9 cellular contexts compared by ENCODE assay signal in the genomic region with DNA sequence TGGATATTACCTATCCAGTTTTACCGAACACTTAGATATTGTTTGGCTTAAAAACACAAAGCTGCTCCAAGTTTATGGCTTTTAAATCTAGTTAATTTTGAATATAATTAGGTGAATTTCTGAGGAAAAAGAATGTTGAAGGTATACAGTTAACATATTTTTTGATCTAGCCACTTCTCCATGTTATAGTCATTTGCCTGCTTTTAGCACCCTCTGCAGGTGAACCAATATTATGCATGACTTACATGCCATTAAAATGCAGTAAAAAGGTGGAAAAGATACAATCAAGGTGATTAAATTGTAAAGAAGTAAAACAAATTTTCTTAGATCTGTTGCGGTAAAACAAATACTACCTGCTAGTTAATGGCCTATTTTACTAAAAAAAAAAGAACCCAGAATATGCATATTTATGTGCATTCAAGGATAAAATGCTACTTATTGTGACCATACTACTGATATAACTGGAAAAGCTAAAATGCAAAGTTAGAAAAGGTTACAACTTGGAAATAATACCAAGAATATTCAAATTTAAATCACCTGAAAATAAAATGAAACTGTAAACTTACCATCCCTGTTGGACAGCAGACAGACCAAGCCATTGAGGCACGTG.
DNase-seq lines count a peak whose midpoint lies in the region; ATAC-seq and TF ChIP-seq lines count a peak whose summit lies in the region.
"Had no signal": no experiment of that assay in that cellular context is flagged by ENCODE, and none has a peak within 500 bp of the region (broad histone marks: within the 10 kb centered on the region; RNA-seq: fewer than 3 reads in every experiment).

No MANE protein-coding gene starts in this region.

- H2AFZ ChIP-seq in IMR-90 (replicated peaks; ENCODE audit: low read length, poor library complexity), result no peak overlapping the region

- peak; percentile 58 for TF ChIP-seq CTCF in IMR-90 (conservative IDR thresholded peaks at IDR 0.05; ENCODE audit: low read depth, low read length)
- peak; percentile 51 for TF ChIP-seq CTCF in RWPE1 (conservative IDR thresholded peaks at IDR 0.05; ENCODE audit: low read depth)

- no TSS peak for BruUV-seq in IMR-90 (replicated peaks; lab: Mats Ljungman, UMichigan)

- CTCF ChIA-PET in IMR-90 (lab: Yijun Ruan, JAX), result interaction anchor here (0.6 to 0.7 kb wide), 2 partner anchors 406 to 516 kb away, joined by 3 to 4 read pairs; no protein-coding TSS in a partner anchor
- CTCF ChIA-PET in RWPE1 (lab: Yijun Ruan, JAX), result interaction anchor here (0.6 to 1.1 kb wide), 3 partner anchors 10 to 110 kb away, joined by 3 read pairs; no protein-coding TSS in a partner anchor

- H4K5ac ChIP-seq in IMR-90 (ENCODE audit: low read depth, low read length), result no peak overlapping the region

- H3K36me3 ChIP-seq in IMR-90 (ENCODE audit: control insufficient read depth, insufficient read depth, low read length), result peaks cover 10% of the 10 kb centered on the region

- no peak overlapping the region for H3K4me3 ChIP-seq in IMR-90 (ENCODE audit: insufficient read depth, low read depth, low read length)

- H3K56ac ChIP-seq in IMR-90 (ENCODE audit: extremely low read depth, insufficient read depth, low read length), result no peak overlapping the region

- no peak overlapping the region for H4K8ac ChIP-seq in IMR-90 (ENCODE audit: low read depth in 2 of 2, low read length in 2 of 2)

- in situ Hi-C loops in IMR-90 (cut with MboI; ENCODE audit: low sequenced_read_pairs), result no loop called here

- H3K79me1 ChIP-seq in IMR-90 (ENCODE audit: low read depth in 1 of 2, low read length in 2 of 2), result peaks cover 0 to 4% of the 10 kb centered on the region in 2 experiments; a peak in 2 of 4 replicates

- no peak overlapping the region for H2AK5ac ChIP-seq in IMR-90 (ENCODE audit: low read depth, low read length)

- H3K9ac ChIP-seq in IMR-90 (ENCODE audit: low read depth, low read length), result no peak overlapping the region

- no peaks in the 10 kb centered on the region for H3K27me3 ChIP-seq in IMR-90 (ENCODE audit: control insufficient read depth, insufficient read depth, low read length)

- H2BK15ac ChIP-seq in IMR-90 (ENCODE audit: low read depth, low read length), result no peak overlapping the region

- no peak for TF ChIP-seq POLR2A in IMR-90 (IDR thresholded peaks at IDR 0.05; ENCODE audit: low read depth, low read length)

- H3K9me3 ChIP-seq in IMR-90 (ENCODE audit: control insufficient read depth, insufficient read depth, low read length), result no peaks in the 10 kb centered on the region

- H3K14ac ChIP-seq in IMR-90 (replicated peaks; ENCODE audit: low read depth, low read length), result no peak overlapping the region

- no peak overlapping the region for H2BK5ac ChIP-seq in IMR-90 (ENCODE audit: low read depth, low read length, poor library complexity, severe bottlenecking)

- H3K9me1 ChIP-seq in IMR-90 (ENCODE audit: insufficient read depth, low read length), result no peaks in the 10 kb centered on the region

- no peaks in the 10 kb centered on the region for H4K20me1 ChIP-seq in IMR-90 (ENCODE audit: insufficient read depth, low read length)

- no peak overlapping the region for H3K23ac ChIP-seq in IMR-90 (ENCODE audit: low read depth, low read length)

- DNase-seq in Daoy (ENCODE audit: low read depth), result peak; percentile 27
- peak; percentile 44 for DNase-seq in IMR-90
- DNase-seq in RWPE1 (ENCODE audit: low spot score), result peak; percentile 4
- DNase-seq in glomerular endothelial cell (ENCODE audit: extremely low read depth, low read depth, low spot score), result peak; percentile 7
- peak; percentile 63 for DNase-seq in superior temporal gyrus (ENCODE audit: extremely low spot score)
- no peak for DNase-seq in mucosa of gallbladder (ENCODE audit: low spot score)
- DNase-seq: activated B cell treated with CpG ODN at 0.5 μM for 24 hours had no signal

- no peak overlapping the region for H2BK120ac ChIP-seq in IMR-90 (ENCODE audit: low read depth, low read length)

- H3K18ac ChIP-seq in IMR-90 (ENCODE audit: low read depth, low read length), result no peak overlapping the region

- no peak overlapping the region for H3K4ac ChIP-seq in IMR-90 (ENCODE audit: low read depth, low read length)

- H3K27ac ChIP-seq in IMR-90 (ENCODE audit: insufficient read depth, low read length), result no peak overlapping the region
- no peak overlapping the region for H3K27ac ChIP-seq in RWPE1

- dilution Hi-C loops in IMR-90 (cut with HindIII; ENCODE audit: low sequenced_read_pairs, unreplicated experiment), result no loop called here

- ATAC-seq in IMR-90 (ENCODE audit: low read depth) (no peak), GM21381 (IDR thresholded peaks at IDR 0.05; ENCODE audit: unreplicated experiment) (no peak), GM21825 (IDR thresholded peaks at IDR 0.05; ENCODE audit: unreplicated experiment) (no peak)

- intact Hi-C loops in IMR-90 (cut with micrococcal nuclease), result loop anchor here (2.0 kb wide), 1 partner anchor 600 kb away; no protein-coding TSS in a partner anchor

- POLR2A ChIA-PET in IMR-90 (lab: Charles Lee; ENCODE audit: unreplicated experiment) (no interaction called here), RWPE1 (lab: Yijun Ruan, JAX; ENCODE audit: low non-redundant PET) (no interaction called here)

- H2BK20ac ChIP-seq in IMR-90 (ENCODE audit: low read depth, low read length), result no peak overlapping the region

- H3K4me2 ChIP-seq in IMR-90 (ENCODE audit: low read depth, low read length), result no peak overlapping the region

- no peak overlapping the region for H2AK9ac ChIP-seq in IMR-90 (replicated peaks; ENCODE audit: low read depth, low read length, poor library complexity)

- no peaks in the 10 kb centered on the region for H3K4me1 ChIP-seq in IMR-90 (ENCODE audit: control insufficient read depth, insufficient read depth, low read length)

- H4K91ac ChIP-seq in IMR-90 (ENCODE audit: insufficient read depth, low read depth, low read length), result no peak overlapping the region

- no CpG with 5 or more reads among the region's 3 CpGs for WGBS in IMR-90 (ENCODE audit: extremely low coverage in 2 of 2, insufficient read length in 1 of 2), 2 experiments

- TF ChIP-seq RAD21 in IMR-90 (IDR thresholded peaks at IDR 0.05; ENCODE audit: low read length), result peak; percentile 62

TF ChIP-seq in IMR-90, 13 proteins besides CTCF, POLR2A, EP300 and RAD21:
- no peak for TF ChIP-seq MAFK (IDR thresholded peaks at IDR 0.05; ENCODE audit: low read depth, low read length)
- TF ChIP-seq SMC3 (IDR thresholded peaks at IDR 0.05; ENCODE audit: low read depth, low read length), result peak; percentile 46; the same call in 1 of the 2 replicates
- TF ChIP-seq USF2 (IDR thresholded peaks at IDR 0.05; ENCODE audit: low read depth, low read length), result no peak
- TF ChIP-seq MAZ (IDR thresholded peaks at IDR 0.05; ENCODE audit: borderline replicate concordance, low read depth, low read length), result no peak
- no peak for TF ChIP-seq MXI1 (IDR thresholded peaks at IDR 0.05; ENCODE audit: borderline replicate concordance, low read depth, low read length)
- no peak for TF ChIP-seq CHD1 (IDR thresholded peaks at IDR 0.05; ENCODE audit: low read depth, low read length)
